ENCODE assay signal across 19 cellular contexts in genomic region chr22:39293766-39294368, GRCh38. TPM values are rescaled to one million over a fixed set of nuclear protein-coding genes. Genes with fewer than 3 reads are reported as not detected.
"Had no signal": no experiment of that assay in that cellular context is flagged by ENCODE, and none has a peak within 500 bp of the region (broad histone marks: within the 10 kb centered on the region; RNA-seq: fewer than 3 reads in every experiment).

No MANE protein-coding gene starts in this region.

- H3K4me3 Mint-ChIP-seq: activated CD8-positive, alpha-beta T cell treated with anti-CD3 and anti-CD28 coated beads, Interleukin-2, amount 10 ng/mL, durations not matched to agents 7 days and 5 days; activated T-helper 1 cell treated with anti-CD3 and anti-CD28 coated beads, Interleukin-12 subunit alpha, Interleukin-12 subunit beta, Interleukin-2, Interleukin-4 antibody, amounts not matched to agents 30 ng/mL and 10 ng/mL and 1 ng/mL, durations not matched to agents 14 hours and 24 hours and 36 hours; central memory CD8-positive, alpha-beta T cell; stimulated activated memory B cell treated with anti-CD40 and anti-IgM and Interleukin-4, amounts not matched to agents 10 μg/mL and 1 μg/mL and 100 μg/mL, for 72 hours had no signal

- H3K27me3 ChIP-seq: spleen, upper lobe of left lung had no signal

- DNase-seq: activated CD4-positive, alpha-beta T cell treated with anti-CD3 and anti-CD28 coated beads for 48 hours; activated CD8-positive, alpha-beta T cell treated with anti-CD3 and anti-CD28 coated beads, Interleukin-2, amount 10 ng/mL, durations not matched to agents 7 days and 5 days; activated naive CD4-positive, alpha-beta T cell treated with Interleukin-2 at 50 U/mL for 16 hours; cortex of kidney; effector memory CD4-positive, alpha-beta T cell; kidney; midbrain; psoas muscle; spleen; stimulated activated CD4-positive, alpha-beta T cell treated with anti-CD3 and anti-CD28 coated beads, Interleukin-1b, Interleukin-23, amount 100 ng/mL, for 48 hours; T1000; upper lobe of left lung; WERI-Rb-1 had no signal

- H3K9me3 Mint-ChIP-seq: activated T-helper 1 cell treated with anti-CD3 and anti-CD28 coated beads, Interleukin-12 subunit alpha, Interleukin-12 subunit beta, Interleukin-2, Interleukin-4 antibody, amounts not matched to agents 30 ng/mL and 10 ng/mL and 1 ng/mL, durations not matched to agents 14 hours and 24 hours and 36 hours; central memory CD8-positive, alpha-beta T cell; stimulated activated memory B cell treated with anti-CD40 and anti-IgM and Interleukin-4, amounts not matched to agents 10 μg/mL and 1 μg/mL and 100 μg/mL, for 72 hours had no signal

- H3K4me3 ChIP-seq: gastroesophageal sphincter, psoas muscle, spleen, upper lobe of left lung had no signal

- H3K9me3 ChIP-seq: gastroesophageal sphincter, neutrophil, psoas muscle, spleen, upper lobe of left lung had no signal

- H3K36me3 ChIP-seq: gastroesophageal sphincter, neutrophil, spleen, upper lobe of left lung, WERI-Rb-1 had no signal

- FAIRE-seq: kidney had no signal

- H3K27ac Mint-ChIP-seq: activated CD8-positive, alpha-beta T cell treated with anti-CD3 and anti-CD28 coated beads, Interleukin-2, amount 10 ng/mL, durations not matched to agents 7 days and 5 days; activated T-helper 1 cell treated with anti-CD3 and anti-CD28 coated beads, Interleukin-12 subunit alpha, Interleukin-12 subunit beta, Interleukin-2, Interleukin-4 antibody, amounts not matched to agents 30 ng/mL and 10 ng/mL and 1 ng/mL, durations not matched to agents 14 hours and 24 hours and 36 hours had no signal

- ATAC-seq: activated CD8-positive, alpha-beta T cell treated with anti-CD3 and anti-CD28 coated beads, Interleukin-2, amount 10 ng/mL, durations not matched to agents 7 days and 5 days; gastroesophageal sphincter; psoas muscle; sciatic nerve; stimulated activated memory B cell treated with anti-CD40 and anti-IgM and Interleukin-4, amounts not matched to agents 10 μg/mL and 1 μg/mL and 100 μg/mL, for 72 hours had no signal

- H3K27ac ChIP-seq: gastroesophageal sphincter, neutrophil, psoas muscle, WERI-Rb-1 had no signal

- H3K36me3 Mint-ChIP-seq: stimulated activated memory B cell treated with anti-CD40 and anti-IgM and Interleukin-4, amounts not matched to agents 10 μg/mL and 1 μg/mL and 100 μg/mL, for 72 hours had no signal

RNA-seq across cellular contexts. Expression of gene SYNGR1, which starts 55.9 kb away (rescaled TPM):
- total RNA-seq: activated T-helper 1 cell treated with anti-CD3 and anti-CD28 coated beads, Interleukin-12 subunit alpha, Interleukin-12 subunit beta, Interleukin-2, Interleukin-4 antibody, amounts not matched to agents 30 ng/mL and 10 ng/mL and 1 ng/mL, durations not matched to agents 14 hours and 24 hours and 36 hours had no signal
